7 cellular contexts compared by ENCODE assay signal in the genomic region with DNA sequence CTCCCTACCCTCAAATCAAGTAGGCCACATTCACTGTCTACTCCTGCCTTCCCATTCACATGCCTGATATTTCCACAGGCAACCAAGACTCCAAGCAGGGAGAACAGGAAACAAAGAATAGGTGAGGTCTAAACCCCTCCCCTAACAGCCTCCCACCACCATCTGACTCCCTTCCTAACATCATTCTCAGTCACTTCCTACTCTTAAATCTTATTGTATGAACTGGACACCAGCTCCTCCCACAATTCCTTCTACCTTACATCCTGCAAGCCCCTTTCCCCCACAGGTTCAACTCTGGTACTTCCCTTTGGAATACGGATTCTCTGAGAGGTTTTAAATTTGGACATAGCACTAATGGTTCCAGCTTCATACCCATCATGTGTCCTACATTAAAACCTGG. TPM values are rescaled to one million over a fixed set of nuclear protein-coding genes. Genes with fewer than 3 reads are reported as not detected.
A peak's percentile ranks its signal among the peaks of the same experiment; 100 is the strongest.
DNase-seq lines count a peak whose midpoint lies in the region; ATAC-seq and FAIRE-seq lines count a peak whose summit lies in the region.
"Had no signal": no experiment of that assay in that cellular context is flagged by ENCODE, and none has a peak within 500 bp of the region (broad histone marks: within the 10 kb centered on the region; RNA-seq: fewer than 3 reads in every experiment).

No MANE protein-coding gene starts in this region.

- H3K4me3 ChIP-seq in HUES6 (ENCODE audit: low read depth, low read length), result peak overlapping the region; percentile 99

- ATAC-seq in naive thymus-derived CD8-positive, alpha-beta T cell, result no peak
- no peak for ATAC-seq in GM18520 (IDR thresholded peaks at IDR 0.05; ENCODE audit: unreplicated experiment)

- no peak for FAIRE-seq in RCC 7860 (lab: Jason Lieb, UNC)

- no peak overlapping the region for H3K27ac ChIP-seq in HUES6 (ENCODE audit: low read depth, low read length)

- POLR2A ChIA-PET in activated CD4-positive, alpha-beta memory T cell treated with anti-CD3 and anti-CD28 coated beads, Interleukin-2, amount 10 ng/mL, durations not matched to agents 7 days and 5 days (lab: Charles Lee), result interaction anchor here (1.3 to 3.1 kb wide), 5 partner anchors 26 to 71 kb away, joined by 4 to 18 read pairs (median 5); a partner anchor contains a TSS
- POLR2A ChIA-PET in naive thymus-derived CD8-positive, alpha-beta T cell (lab: Charles Lee), result interaction anchor here (0.7 to 1.8 kb wide), 7 partner anchors 13 to 104 kb away, joined by 3 to 13 read pairs (median 6); a partner anchor contains a TSS

- peaks cover 11% of the 10 kb centered on the region for H3K36me3 Mint-ChIP-seq in activated CD4-positive, alpha-beta memory T cell treated with anti-CD3 and anti-CD28 coated beads, Interleukin-2, amount 10 ng/mL, durations not matched to agents 7 days and 5 days (ENCODE audit: low read depth)
- peaks cover 0 to 26% (median 2%) of the 10 kb centered on the region in 3 donors for H3K36me3 Mint-ChIP-seq in naive thymus-derived CD8-positive, alpha-beta T cell

- H3K4me1 Mint-ChIP-seq in activated CD4-positive, alpha-beta memory T cell treated with anti-CD3 and anti-CD28 coated beads, Interleukin-2, amount 10 ng/mL, durations not matched to agents 7 days and 5 days, result peaks cover 32% of the 10 kb centered on the region
- peaks cover 30 to 54% (median 38%) of the 10 kb centered on the region in 4 donors for H3K4me1 Mint-ChIP-seq in naive thymus-derived CD8-positive, alpha-beta T cell

- peaks cover 12% of the 10 kb centered on the region for H3K4me1 ChIP-seq in HUES6 (ENCODE audit: control insufficient read depth, insufficient read depth, low read length)

- no peaks in the 10 kb centered on the region for H3K9me3 ChIP-seq in HUES6 (ENCODE audit: control insufficient read depth, insufficient read depth, low read depth, low read length)

- H3K27me3 Mint-ChIP-seq in activated CD4-positive, alpha-beta memory T cell treated with anti-CD3 and anti-CD28 coated beads, Interleukin-2, amount 10 ng/mL, durations not matched to agents 7 days and 5 days, result no peaks in the 10 kb centered on the region
- no peaks in the 10 kb centered on the region for H3K27me3 Mint-ChIP-seq in naive thymus-derived CD8-positive, alpha-beta T cell

- peaks cover 56% of the 10 kb centered on the region for H3K36me3 ChIP-seq in HUES6 (ENCODE audit: control insufficient read depth, insufficient read depth, low read length)

- CTCF ChIA-PET in activated CD4-positive, alpha-beta memory T cell treated with anti-CD3 and anti-CD28 coated beads, Interleukin-2, amount 10 ng/mL, durations not matched to agents 7 days and 5 days (lab: Charles Lee), result interaction anchor here (0.7 to 1.8 kb wide), 6 partner anchors 30 to 105 kb away, joined by 4 to 11 read pairs (median 5); no protein-coding TSS in a partner anchor

- no peak for DNase-seq in activated CD4-positive, alpha-beta memory T cell treated with anti-CD3 and anti-CD28 coated beads, Interleukin-2, amount 10 ng/mL, durations not matched to agents 7 days and 5 days
- no peak for DNase-seq in naive thymus-derived CD8-positive, alpha-beta T cell
- DNase-seq in globus pallidus (ENCODE audit: low spot score) (no peak), RCC 7860 (ENCODE audit: low spot score) (no peak)
- DNase-seq: stimulated activated CD4-positive, alpha-beta T cell treated with anti-CD3 and anti-CD28 coated beads, Interleukin-1b, Interleukin-23, amount 100 ng/mL, for 48 hours had no signal

- no peaks in the 10 kb centered on the region for H3K27me3 ChIP-seq in HUES6 (ENCODE audit: control insufficient read depth, insufficient read depth, low read length)

- H3K27ac Mint-ChIP-seq in activated CD4-positive, alpha-beta memory T cell treated with anti-CD3 and anti-CD28 coated beads, Interleukin-2, amount 10 ng/mL, durations not matched to agents 7 days and 5 days, result no peak overlapping the region
- peak overlapping the region in 8 of 10 donors; percentile 61 to 96 (median 91) for H3K27ac Mint-ChIP-seq in naive thymus-derived CD8-positive, alpha-beta T cell

- peak overlapping the region; percentile 83 for H3K4me3 Mint-ChIP-seq in activated CD4-positive, alpha-beta memory T cell treated with anti-CD3 and anti-CD28 coated beads, Interleukin-2, amount 10 ng/mL, durations not matched to agents 7 days and 5 days
- H3K4me3 Mint-ChIP-seq in naive thymus-derived CD8-positive, alpha-beta T cell, result peak overlapping the region in 9 of 10 donors; percentile 80 to 93 (median 87)

- H3K9ac ChIP-seq in HUES6 (ENCODE audit: low read length), result no peak overlapping the region

- no peaks in the 10 kb centered on the region for H3K9me3 Mint-ChIP-seq in activated CD4-positive, alpha-beta memory T cell treated with anti-CD3 and anti-CD28 coated beads, Interleukin-2, amount 10 ng/mL, durations not matched to agents 7 days and 5 days
- no peaks in the 10 kb centered on the region for H3K9me3 Mint-ChIP-seq in naive thymus-derived CD8-positive, alpha-beta T cell

RNA-seq across cellular contexts. Expression of a gene that starts 0.9 kb away (rescaled TPM):
- 10 to 100 TPM; 21.7 to 24.4 TPM for total RNA-seq in activated CD4-positive, alpha-beta memory T cell treated with anti-CD3 and anti-CD28 coated beads, Interleukin-2, amount 10 ng/mL, durations not matched to agents 7 days and 5 days
- total RNA-seq in naive thymus-derived CD8-positive, alpha-beta T cell, result 10 to 100 TPM; 29.3 to 30.9 TPM
- 10 to 100 TPM in 2 of 3 donors, 1 to 10 TPM in 1; 5.6 to 23.2 (median 13.7) TPM for polyA plus RNA-seq in naive thymus-derived CD8-positive, alpha-beta T cell

RNA-seq across cellular contexts. Expression of a gene that starts 19.3 kb away (rescaled TPM):
- total RNA-seq in activated CD4-positive, alpha-beta memory T cell treated with anti-CD3 and anti-CD28 coated beads, Interleukin-2, amount 10 ng/mL, durations not matched to agents 7 days and 5 days, result 1 to 10 TPM; 6.3 to 8.0 TPM
- total RNA-seq in naive thymus-derived CD8-positive, alpha-beta T cell, result 10 to 100 TPM; 12.6 to 13.4 TPM
- 1 to 10 TPM; 1.6 to 2.0 (median 1.7) TPM for polyA plus RNA-seq in naive thymus-derived CD8-positive, alpha-beta T cell

RNA-seq across cellular contexts. Expression of a gene that starts 26.8 kb away (rescaled TPM):
- total RNA-seq in activated CD4-positive, alpha-beta memory T cell treated with anti-CD3 and anti-CD28 coated beads, Interleukin-2, amount 10 ng/mL, durations not matched to agents 7 days and 5 days, result 10 to 100 TPM; 35.6 to 37.6 TPM
- 10 to 100 TPM; 42.1 to 45.6 TPM for total RNA-seq in naive thymus-derived CD8-positive, alpha-beta T cell
- polyA plus RNA-seq in naive thymus-derived CD8-positive, alpha-beta T cell, result 10 to 100 TPM; 17.7 to 31.2 (median 18.7) TPM

RNA-seq across cellular contexts. Expression of a gene that starts 28.3 kb away (rescaled TPM):
- total RNA-seq in activated CD4-positive, alpha-beta memory T cell treated with anti-CD3 and anti-CD28 coated beads, Interleukin-2, amount 10 ng/mL, durations not matched to agents 7 days and 5 days, result 10 to 100 TPM; 42.4 to 42.8 TPM
- 10 to 100 TPM; 43.1 to 43.8 TPM for total RNA-seq in naive thymus-derived CD8-positive, alpha-beta T cell
- polyA plus RNA-seq in naive thymus-derived CD8-positive, alpha-beta T cell, result 100 to 1,000 TPM in 2 of 3 donors, 10 to 100 TPM in 1; 87.4 to 161 (median 119) TPM

RNA-seq across cellular contexts. Expression of a gene that starts 28.9 kb away (rescaled TPM):
- 100 to 1,000 TPM in 1 of 2 experiments, 10 to 100 TPM in 1; 96.1 to 103 TPM for total RNA-seq in activated CD4-positive, alpha-beta memory T cell treated with anti-CD3 and anti-CD28 coated beads, Interleukin-2, amount 10 ng/mL, durations not matched to agents 7 days and 5 days
- 100 to 1,000 TPM; 191 to 193 TPM for total RNA-seq in naive thymus-derived CD8-positive, alpha-beta T cell
- polyA plus RNA-seq in naive thymus-derived CD8-positive, alpha-beta T cell, result 10 to 100 TPM; 16.9 to 20.2 (median 19.8) TPM
